ENCODE assay signal across 1 cellular context in genomic region chr10:110610781-110611180, GRCh38. TPM values are rescaled to one million over a fixed set of nuclear protein-coding genes. Genes with fewer than 3 reads are reported as not detected.
"Had no signal": no experiment of that assay in that cellular context is flagged by ENCODE, and none has a peak within 500 bp of the region (broad histone marks: within the 10 kb centered on the region; RNA-seq: fewer than 3 reads in every experiment).

No MANE protein-coding gene starts in this region.

RNA-seq across cellular contexts. Expression of gene RBM20, which starts 33.4 kb away (rescaled TPM):
- total RNA-seq: osteoblast had no signal
